Comparison of ENCODE assay signal across 9 cellular contexts in the genomic region with DNA sequence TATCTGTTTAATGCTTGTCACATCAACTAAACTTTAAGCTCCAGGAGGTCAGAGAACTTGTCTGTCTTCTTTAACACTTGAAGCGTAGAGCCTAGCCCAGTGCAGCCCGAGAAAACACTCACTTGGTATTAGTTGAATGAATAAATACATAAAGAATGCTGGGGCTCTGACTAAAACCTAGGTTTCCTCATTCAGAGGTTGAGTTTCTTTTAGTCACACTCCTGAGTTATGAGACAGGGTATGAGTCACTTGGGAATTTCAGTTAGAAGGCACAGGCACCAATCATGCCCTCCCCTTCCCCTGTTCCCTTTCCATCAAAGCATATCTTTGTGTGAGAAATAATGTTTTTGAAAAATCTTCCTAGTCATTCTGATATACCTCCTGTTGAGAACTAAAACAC.
DNase-seq lines count a peak whose midpoint lies in the region; ATAC-seq and TF ChIP-seq lines count a peak whose summit lies in the region.
"Had no signal": no experiment of that assay in that cellular context is flagged by ENCODE, and none has a peak within 500 bp of the region (broad histone marks: within the 10 kb centered on the region; RNA-seq: fewer than 3 reads in every experiment).

No MANE protein-coding gene starts in this region.

- H3K9me3 Mint-ChIP-seq in HFFc6 = no peaks in the 10 kb centered on the region
- H3K9me3 Mint-ChIP-seq in CD4-positive, alpha-beta T cell = no peaks in the 10 kb centered on the region

- H3K27ac Mint-ChIP-seq in HFFc6 = peak overlapping the region; percentile 93
- no peak overlapping the region for H3K27ac Mint-ChIP-seq in CD4-positive, alpha-beta T cell

- TF ChIP-seq POLR2A in vagina (IDR thresholded peaks at IDR 0.05) = no peak

- no peaks in the 10 kb centered on the region for H3K36me3 Mint-ChIP-seq in HFFc6 (ENCODE audit: low read depth)
- H3K36me3 Mint-ChIP-seq in CD4-positive, alpha-beta T cell (ENCODE audit: low read depth) = no peaks in the 10 kb centered on the region

- DNase-seq in COLO829 (ENCODE audit: low spot score) (peak; percentile 96), HFFc6 (peak; percentile 94), adipocyte (ENCODE audit: low read depth) (peak; percentile 94), kidney tubule cell (ENCODE audit: low spot score) (peak; percentile 99), vagina (ENCODE audit: extremely low spot score in 2 of 2) (no peak), DMS 273 (lab: John Stamatoyannopoulos, UW; ENCODE audit: unreplicated experiment) (no peak), mucosa of descending colon (no peak)
- DNase-seq in CD4-positive, alpha-beta T cell = no peak
- DNase-seq: activated CD4-positive, alpha-beta T cell treated with anti-CD3 and anti-CD28 coated beads, Interleukin-2, amount 50 U/mL, for 1 hour had no signal

- H3K27ac ChIP-seq in vagina = no peak overlapping the region
- no peak overlapping the region for H3K27ac ChIP-seq in CD4-positive, alpha-beta T cell (ENCODE audit: low read depth, low read length)

- POLR2A ChIA-PET in CD4-positive, alpha-beta T cell (lab: Charles Lee) = no interaction called here

- intact Hi-C loops in vagina (cut with DNase I) = no loop called here
- intact Hi-C loops in mucosa of descending colon (cut with DNase I, micrococcal nuclease) = no loop called here
- intact Hi-C loops in CD4-positive, alpha-beta T cell (cut with DNase I, micrococcal nuclease) = no loop called here

- no peaks in the 10 kb centered on the region for H3K27me3 ChIP-seq in adipocyte (replicated peaks; ENCODE audit: control insufficient read depth, insufficient read depth, low read length)
- H3K27me3 ChIP-seq in vagina = no peaks in the 10 kb centered on the region
- H3K27me3 ChIP-seq in CD4-positive, alpha-beta T cell (ENCODE audit: control insufficient read depth, insufficient read depth, low read length) = no peaks in the 10 kb centered on the region

- no peaks in the 10 kb centered on the region for H3K27me3 Mint-ChIP-seq in HFFc6 (ENCODE audit: insufficient read depth)
- no peaks in the 10 kb centered on the region for H3K27me3 Mint-ChIP-seq in CD4-positive, alpha-beta T cell

- H3K9me3 ChIP-seq in adipocyte (ENCODE audit: control insufficient read depth, low read length) (no peaks in the 10 kb centered on the region), vagina (no peaks in the 10 kb centered on the region), mucosa of descending colon (no peaks in the 10 kb centered on the region)
- no peaks in the 10 kb centered on the region for H3K9me3 ChIP-seq in CD4-positive, alpha-beta T cell (ENCODE audit: control insufficient read depth, low read length)

- no peak for ATAC-seq in mucosa of descending colon
- ATAC-seq in CD4-positive, alpha-beta T cell (ENCODE audit: poor library complexity) = no peak

- H3K36me3 ChIP-seq in adipocyte (ENCODE audit: control insufficient read depth, insufficient read depth, low read length, severe bottlenecking) = no peaks in the 10 kb centered on the region
- H3K36me3 ChIP-seq in vagina = no peaks in the 10 kb centered on the region
- H3K36me3 ChIP-seq in mucosa of descending colon (ENCODE audit: low read depth) = no peaks in the 10 kb centered on the region

- H3K4me1 ChIP-seq in adipocyte (ENCODE audit: control insufficient read depth, insufficient read depth, low read length) (peaks cover 13% of the 10 kb centered on the region), vagina (no peaks in the 10 kb centered on the region), mucosa of descending colon (ENCODE audit: low read depth) (no peaks in the 10 kb centered on the region)

- H3K9ac ChIP-seq in adipocyte (ENCODE audit: low read length) = no peak overlapping the region

- peaks cover 85% of the 10 kb centered on the region for H3K4me1 Mint-ChIP-seq in HFFc6 (ENCODE audit: low read depth)
- H3K4me1 Mint-ChIP-seq in CD4-positive, alpha-beta T cell (ENCODE audit: low read depth) = no peaks in the 10 kb centered on the region

- H3K4me3 Mint-ChIP-seq in HFFc6 = peak overlapping the region; percentile 49
- no peak overlapping the region for H3K4me3 Mint-ChIP-seq in CD4-positive, alpha-beta T cell

- H3K4me3 ChIP-seq in adipocyte (ENCODE audit: low read length) (no peak overlapping the region), vagina (no peak overlapping the region), mucosa of descending colon (no peak overlapping the region)

- CTCF ChIA-PET in CD4-positive, alpha-beta T cell (lab: Charles Lee) = interaction anchor here (1.0 kb wide), 1 partner anchor 184 kb away, joined by 3 read pairs; no protein-coding TSS in a partner anchor

- TF ChIP-seq CTCF in HFFc6 (IDR thresholded peaks at IDR 0.05) (no peak), vagina (IDR thresholded peaks at IDR 0.05) (no peak), mucosa of descending colon (IDR thresholded peaks at IDR 0.05) (no peak)
- no peak for TF ChIP-seq CTCF in CD4-positive, alpha-beta T cell (IDR thresholded peaks at IDR 0.05)

Comparison
In these comparisons a context has a peak if more than half of its experiments do, and no peak if none do; other contexts are left out.
1. DNase-seq: peak in COLO829 (single experiment), HFFc6 (single experiment), adipocyte (single experiment) and kidney tubule cell (single experiment); none in vagina (0 of 2), DMS 273 (single experiment), mucosa of descending colon (0 of 3) and CD4-positive, alpha-beta T cell (0 of 10).